In genomic region chr3:56411147-56411546, GRCh38 we compare ENCODE assay signal across 2 cellular contexts.
"Had no signal": no experiment of that assay in that cellular context is flagged by ENCODE, and none has a peak within 500 bp of the region (broad histone marks: within the 10 kb centered on the region; RNA-seq: fewer than 3 reads in every experiment).

No MANE protein-coding gene starts in this region.

- DNase-seq: GDM1, GF-D8 had no signal
